In the genomic region with DNA sequence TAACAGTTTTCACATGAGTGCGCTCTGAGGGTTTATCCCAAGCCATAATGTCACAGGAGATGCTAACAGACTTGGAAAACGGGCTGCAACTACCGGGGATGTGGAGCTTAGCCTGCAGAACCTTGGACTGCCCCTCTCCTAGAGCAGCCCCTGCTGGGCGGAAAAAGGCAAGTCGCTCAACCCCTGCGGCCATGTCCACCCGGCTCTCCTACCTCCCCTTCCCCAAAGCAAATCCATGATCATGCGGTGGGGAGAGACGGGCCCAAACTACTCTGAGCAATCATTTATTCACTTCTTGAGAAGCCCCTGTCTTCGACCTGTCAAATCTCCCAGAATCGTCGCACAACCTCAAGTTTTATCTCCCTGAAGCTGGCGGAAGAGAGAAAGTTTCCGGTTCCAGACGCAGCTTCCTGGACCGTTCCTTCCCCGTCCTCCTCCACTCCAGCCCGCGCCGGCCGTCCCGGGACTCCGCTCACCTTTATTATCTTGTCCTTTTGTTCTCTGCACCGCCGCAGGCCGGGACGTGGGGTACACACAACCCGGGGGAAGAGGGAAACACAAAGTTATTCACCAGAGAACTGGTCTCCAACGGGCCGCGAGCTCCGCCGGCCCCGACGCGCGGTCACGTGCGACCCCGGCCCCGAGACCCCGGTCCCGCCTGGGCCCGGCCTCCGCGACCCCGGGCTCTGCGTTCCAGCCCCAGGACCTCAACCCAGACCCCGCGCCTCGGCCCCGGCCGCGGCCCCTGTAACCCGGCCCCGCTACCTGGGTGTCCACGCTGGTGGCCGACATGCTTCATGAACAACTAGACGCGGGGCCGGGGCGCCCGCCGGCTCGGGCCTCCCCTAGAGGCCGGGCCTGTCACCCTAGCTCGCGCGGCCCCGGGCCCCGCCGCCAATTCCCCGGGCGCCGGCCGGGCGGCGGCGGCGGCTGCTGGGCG, we compare ENCODE assay signal across 8 cellular contexts. TPM values are rescaled to one million over a fixed set of nuclear protein-coding genes. Genes with fewer than 3 reads are reported as not detected.
DNase-seq lines count a peak whose midpoint lies in the region; ATAC-seq and TF ChIP-seq lines count a peak whose summit lies in the region.

No MANE protein-coding gene starts in this region.

- H3K9me3 ChIP-seq in BLaER1 treated with 17β-estradiol and CSF1 and Interleukin-3, amounts not matched to agents 10 nM and 100 nM (replicated peaks in 1 of 11), result no peaks in the 10 kb centered on the region
- no peaks in the 10 kb centered on the region for H3K9me3 ChIP-seq in lung (ENCODE audit: control insufficient read depth in 2 of 2, insufficient read depth in 1 of 2, low read length in 1 of 2)
- H3K9me3 ChIP-seq in tibial artery, result no peaks in the 10 kb centered on the region

- 2% methylated on average over 81 of the region's 81 CpGs for WGBS in lung, 2 donors

- H4K20me1 ChIP-seq in BLaER1 treated with 17β-estradiol and CSF1 and Interleukin-3, amounts not matched to agents 10 nM and 100 nM, result peaks cover 48 to 55% (median 53%) of the 10 kb centered on the region in 11 experiments

- peak; percentile 33 for ATAC-seq in GM18502 (IDR thresholded peaks at IDR 0.05; ENCODE audit: poor library complexity, unreplicated experiment)
- ATAC-seq in HG03196 (IDR thresholded peaks at IDR 0.05; ENCODE audit: unreplicated experiment), result peak; percentile 31
- ATAC-seq in lung (ENCODE audit: insufficient read depth, low FRiP score), result no peak
- ATAC-seq in GM18519 (IDR thresholded peaks at IDR 0.05; ENCODE audit: low FRiP score, unreplicated experiment), result no peak

- 0 out of 2 replicates have a peak, but pooled peaks have one; percentile 9 for TF ChIP-seq POLR2A in Raji (IDR thresholded peaks at IDR 0.05; ENCODE audit: insufficient read depth, low read depth, low read length)

- H3K4me2 ChIP-seq in BLaER1 treated with 17β-estradiol and CSF1 and Interleukin-3, amounts not matched to agents 10 nM and 100 nM, result peak overlapping the region; percentile 80 to 99 (median 94)

- H3K27me3 ChIP-seq in BLaER1 treated with 17β-estradiol and CSF1 and Interleukin-3, amounts not matched to agents 10 nM and 100 nM, result no peaks in the 10 kb centered on the region
- H3K27me3 ChIP-seq in lung (ENCODE audit: control insufficient read depth, insufficient read depth) (no peaks in the 10 kb centered on the region), tibial artery (peaks cover 0 to 14% of the 10 kb centered on the region in 2 donors)

- peak overlapping the region; percentile 91 to 98 (median 95) for H3K27ac ChIP-seq in BLaER1 treated with 17β-estradiol and CSF1 and Interleukin-3, amounts not matched to agents 10 nM and 100 nM
- H3K27ac ChIP-seq in lung (ENCODE audit: low read depth in 1 of 2, low read length in 1 of 2) (peak overlapping the region; percentile 73 to 80), tibial artery (peak overlapping the region; percentile 77 to 81)

- peak overlapping the region; percentile 95 to 99 (median 98) for H3K9ac ChIP-seq in BLaER1 treated with 17β-estradiol and CSF1 and Interleukin-3, amounts not matched to agents 10 nM and 100 nM

- TF ChIP-seq CTCF in lung (IDR thresholded peaks at IDR 0.05; ENCODE audit: control extremely low read depth, extremely low read depth) (no peak), tibial artery (IDR thresholded peaks at IDR 0.05) (peak in 1 of 2 experiments; percentile 18)

- peak overlapping the region; percentile 85 to 100 (median 98) for H3K4me3 ChIP-seq in BLaER1 treated with 17β-estradiol and CSF1 and Interleukin-3, amounts not matched to agents 10 nM and 100 nM
- peak overlapping the region; percentile 93 for H3K4me3 ChIP-seq in lung
- H3K4me3 ChIP-seq in tibial artery, result peak overlapping the region; percentile 95 to 98

- intact Hi-C loops in tibial artery (cut with DNase I; ENCODE audit: low total_unique reads), result no loop called here

- peak; percentile 45 for DNase-seq in dedifferentiated amniotic fluid mesenchymal stem cell (ENCODE audit: extremely low spot score)
- DNase-seq in lung (ENCODE audit: low spot score), result no peak
- no peak for DNase-seq in tibial artery

- H3K4me1 ChIP-seq in BLaER1 treated with 17β-estradiol and CSF1 and Interleukin-3, amounts not matched to agents 10 nM and 100 nM, result peaks cover 53 to 68% (median 59%) of the 10 kb centered on the region in 10 experiments
- H3K4me1 ChIP-seq in lung (ENCODE audit: control insufficient read depth in 2 of 2, insufficient read depth in 2 of 2, low read length in 2 of 2) (peaks cover 7 to 10% of the 10 kb centered on the region in 2 donors), tibial artery (peaks cover 0 to 53% (median 34%) of the 10 kb centered on the region in 4 donors)

- H3K36me3 ChIP-seq in BLaER1 treated with 17β-estradiol and CSF1 and Interleukin-3, amounts not matched to agents 10 nM and 100 nM, result peaks cover 44 to 48% (median 46%) of the 10 kb centered on the region in 11 experiments
- H3K36me3 ChIP-seq in lung (ENCODE audit: control insufficient read depth in 2 of 2, insufficient read depth in 2 of 2, low read length in 2 of 2) (peaks cover 7 to 24% of the 10 kb centered on the region in 2 donors), tibial artery (peaks cover 0 to 41% (median 26%) of the 10 kb centered on the region in 3 donors)

RNA-seq across cellular contexts. Expression of gene YTHDF1, which starts 0.6 kb away (rescaled TPM):
- total RNA-seq in lung, result 10 to 100 TPM; 23.7 to 33.8 TPM
- 10 to 100 TPM; 21.9 to 24.4 TPM for polyA plus RNA-seq in lung

RNA-seq across cellular contexts. Expression of gene BIRC7, which starts 20.3 kb away (rescaled TPM):
- total RNA-seq in lung, result under 1 TPM in 1 of 2 donors, not detected in 1; 0.71 TPM
- 1 to 10 TPM in 1 of 2 donors, under 1 TPM in 1; 0.57 to 1.2 TPM for polyA plus RNA-seq in lung

RNA-seq across cellular contexts. Expression of gene NKAIN4, which starts 38.9 kb away (rescaled TPM):
- total RNA-seq in lung, result 1 to 10 TPM in 1 of 2 donors, not detected in 1; 1.7 TPM
- under 1 TPM in 1 of 2 donors, not detected in 1; 0.10 TPM for polyA plus RNA-seq in lung

RNA-seq across cellular contexts. Expression of gene ARFGAP1, which starts 57.2 kb away (rescaled TPM):
- 100 to 1,000 TPM in 1 of 2 donors, 10 to 100 TPM in 1; 47.0 to 108 TPM for total RNA-seq in lung
- 100 to 1,000 TPM in 1 of 2 donors, 10 to 100 TPM in 1; 70.8 to 104 TPM for polyA plus RNA-seq in lung

Comparison
In these comparisons a context has a peak if more than half of its experiments do, and no peak if none do; other contexts are left out.
1. ATAC-seq: peak in GM18502 (single experiment) and HG03196 (single experiment); none in lung (single experiment) and GM18519 (single experiment).
2. Peak in every context shown above with its lines, with median percentiles within 50 percentile points of each other: H3K27ac ChIP-seq and H3K4me3 ChIP-seq.